8 cellular contexts compared by ENCODE assay signal in genomic region chr6:138403801-138404665, GRCh38. TPM values are rescaled to one million over a fixed set of nuclear protein-coding genes. Genes with fewer than 3 reads are reported as not detected.
A peak's percentile ranks its signal among the peaks of the same experiment; 100 is the strongest.
DNase-seq lines count a peak whose midpoint lies in the region; ATAC-seq lines count a peak whose summit lies in the region.

Gene HEBP2, plus strand, starts transcription at chr6:138404223. Its CDS starts 273 bp downstream, at chr6:138404496.

- intact Hi-C loops in CD4-positive, alpha-beta memory T cell (cut with micrococcal nuclease): loop anchor here (1.0 to 10.0 kb wide), 8 partner anchors 31 to 971 kb away; partner anchors contain the start of genes CCDC28A and CITED2

- H3K9me3 ChIP-seq in CD4-positive, alpha-beta memory T cell (ENCODE audit: control insufficient read depth in 1 of 2, low read length in 2 of 2): no peaks in the 10 kb centered on the region
- no peaks in the 10 kb centered on the region for H3K9me3 ChIP-seq in effector memory CD4-positive, alpha-beta T cell (ENCODE audit: control insufficient read depth, low read length)

- POLR2A ChIA-PET in CD4-positive, alpha-beta memory T cell (lab: Charles Lee; ENCODE audit: partially characterized antibody): interaction anchor here (0.8 to 3.3 kb wide), 7 partner anchors 11 to 369 kb away, joined by 3 to 30 read pairs (median 4); partner anchors contain the start of genes CCDC28A and SMIM28

- no peaks in the 10 kb centered on the region for H3K27me3 Mint-ChIP-seq in CD4-positive, alpha-beta memory T cell

- peak within 1 kb of the TSS; percentile 84 to 90 (median 88) for H3K4me3 Mint-ChIP-seq in CD4-positive, alpha-beta memory T cell

- peaks cover 22% of the 10 kb centered on the region for H3K4me1 ChIP-seq in CD4-positive, alpha-beta memory T cell (ENCODE audit: insufficient read depth, low read length)
- peaks cover 14% of the 10 kb centered on the region for H3K4me1 ChIP-seq in effector memory CD4-positive, alpha-beta T cell (ENCODE audit: control insufficient read depth, insufficient read depth, low read length, poor library complexity, severe bottlenecking)

- H3K4me1 Mint-ChIP-seq in CD4-positive, alpha-beta memory T cell: peaks cover 13 to 30% (median 26%) of the 10 kb centered on the region in 4 donors

- no peaks in the 10 kb centered on the region for H3K27me3 ChIP-seq in CD4-positive, alpha-beta memory T cell (ENCODE audit: insufficient read depth, low read length)
- H3K27me3 ChIP-seq in effector memory CD4-positive, alpha-beta T cell (replicated peaks; ENCODE audit: control insufficient read depth, insufficient read depth, low read length, poor library complexity, severe bottlenecking): no peaks in the 10 kb centered on the region

- CTCF ChIA-PET in CD4-positive, alpha-beta memory T cell (lab: Charles Lee; ENCODE audit: partially characterized antibody): interaction anchor here (1.0 to 3.6 kb wide), 10 partner anchors 16 to 288 kb away, joined by 3 to 17 read pairs (median 4); no protein-coding TSS in a partner anchor

- peak within 1 kb of the TSS; percentile 72 for H3K27ac ChIP-seq in CD4-positive, alpha-beta memory T cell (ENCODE audit: low read depth, low read length)
- H3K27ac ChIP-seq in effector memory CD4-positive, alpha-beta T cell (ENCODE audit: insufficient read depth, low read length, poor library complexity, severe bottlenecking): peak within 1 kb of the TSS; percentile 79

- H3K9me3 Mint-ChIP-seq in CD4-positive, alpha-beta memory T cell: no peaks in the 10 kb centered on the region

- peaks cover 27% of the 10 kb centered on the region for H3K36me3 ChIP-seq in CD4-positive, alpha-beta memory T cell (ENCODE audit: insufficient read depth, low read length)
- peaks cover 31% of the 10 kb centered on the region for H3K36me3 ChIP-seq in effector memory CD4-positive, alpha-beta T cell (ENCODE audit: control insufficient read depth, insufficient read depth, low read length)

- peak; percentile 81 for ATAC-seq in GM19468 (IDR thresholded peaks at IDR 0.05; ENCODE audit: extremely low read depth, unreplicated experiment)

- DNase-seq in CD4-positive, alpha-beta memory T cell: peak; percentile 87 to 97 (median 90)
- DNase-seq in HT-29 (ENCODE audit: low spot score) (peak; percentile 95), NK-92 (lab: John Stamatoyannopoulos, UW; ENCODE audit: unreplicated experiment) (peak; percentile 27), medulla oblongata (ENCODE audit: extremely low spot score) (peak; percentile 83)
- DNase-seq in activated CD8-positive, alpha-beta memory T cell treated with anti-CD3 and anti-CD28 coated beads for 24 hours: peak; percentile 89
- peak; percentile 86 to 91 (median 87) for DNase-seq in effector memory CD4-positive, alpha-beta T cell
- DNase-seq in stimulated activated CD8-positive, alpha-beta memory T cell treated with anti-CD3 and anti-CD28 coated beads, Interleukin-12 subunit alpha, Interleukin-12 subunit beta, amount 100 ng/mL, for 1 hour (ENCODE audit: low read depth): peak; percentile 90

- peaks cover 14 to 38% of the 10 kb centered on the region in 2 donors for H3K36me3 Mint-ChIP-seq in CD4-positive, alpha-beta memory T cell

- H3K27ac Mint-ChIP-seq in CD4-positive, alpha-beta memory T cell: peak within 1 kb of the TSS; percentile 84 to 92 (median 88)

- H3K4me3 ChIP-seq in CD4-positive, alpha-beta memory T cell (ENCODE audit: low read length in 2 of 2): peak within 1 kb of the TSS; percentile 2 to 73
- H3K4me3 ChIP-seq in effector memory CD4-positive, alpha-beta T cell (ENCODE audit: insufficient read depth, low read depth, low read length, poor library complexity, severe bottlenecking): peak within 1 kb of the TSS; percentile 64

RNA-seq across cellular contexts. Expression of gene HEBP2, which starts in this region (rescaled TPM):
- 10 to 100 TPM; 47.2 to 52.7 TPM for total RNA-seq in CD4-positive, alpha-beta memory T cell
- polyA plus RNA-seq in CD4-positive, alpha-beta memory T cell: 10 to 100 TPM; 47.9 to 49.6 TPM
- total RNA-seq in HT-29 (2014; rRNA removed; shearing (Covaris generic)): 124 and 130 TPM in 2 replicates

Comparison
In these comparisons a context has a peak if more than half of its experiments do, and no peak if none do; other contexts are left out.
1. Peak in every context shown above with its lines: DNase-seq, ATAC-seq, H3K4me3 ChIP-seq and H3K27ac ChIP-seq.
2. DNase-seq: peak in every context shown above with its lines; median percentile 95 in HT-29; 90 in CD4-positive, alpha-beta memory T cell; 90 in stimulated activated CD8-positive, alpha-beta memory T cell treated with anti-CD3 and anti-CD28 coated beads, Interleukin-12 subunit alpha, Interleukin-12 subunit beta, amount 100 ng/mL, for 1 hour; 89 in activated CD8-positive, alpha-beta memory T cell treated with anti-CD3 and anti-CD28 coated beads for 24 hours; 87 in effector memory CD4-positive, alpha-beta T cell; 83 in medulla oblongata; 27 in NK-92.